ENCODE assay signal across 24 cellular contexts in genomic region chr11:20808328-20808727, GRCh38.
DNase-seq lines count a peak whose midpoint lies in the region; ATAC-seq and TF ChIP-seq lines count a peak whose summit lies in the region.
"Had no signal": no experiment of that assay in that cellular context is flagged by ENCODE, and none has a peak within 500 bp of the region (broad histone marks: within the 10 kb centered on the region; RNA-seq: fewer than 3 reads in every experiment).

No MANE protein-coding gene starts in this region.

- H3F3A ChIP-seq in GM23338 (replicated peaks; ENCODE audit: low read depth): no peaks in the 10 kb centered on the region
- H3F3A ChIP-seq in neural progenitor cell (ENCODE audit: low read depth): no peaks in the 10 kb centered on the region

- H3K36me3 ChIP-seq in GM23338 (ENCODE audit: insufficient read depth) (no peaks in the 10 kb centered on the region), neural progenitor cell (no peaks in the 10 kb centered on the region)
- H3K36me3 ChIP-seq: BE2C, BLaER1 had no signal

- H3K27me3 Mint-ChIP-seq in GM23338 (ENCODE audit: insufficient read depth, low read depth, poor library complexity) (no peaks in the 10 kb centered on the region), neural progenitor cell (ENCODE audit: insufficient read depth, low read depth) (no peaks in the 10 kb centered on the region)
- H3K27me3 Mint-ChIP-seq: CD4-positive, alpha-beta memory T cell; CD4-positive, CD25-positive, alpha-beta regulatory T cell; CD8-positive, alpha-beta memory T cell had no signal

- no peak overlapping the region for H3K27ac ChIP-seq in GM23338 (ENCODE audit: low read depth)
- H3K27ac ChIP-seq in neural progenitor cell: no peak overlapping the region
- H3K27ac ChIP-seq: BLaER1 had no signal

- no peaks in the 10 kb centered on the region; the same call in 1 of the 3 replicates for H3K9me3 Mint-ChIP-seq in GM23338
- H3K9me3 Mint-ChIP-seq in neural progenitor cell: peaks cover 22% of the 10 kb centered on the region

- H3K4me2 ChIP-seq in GM23338 (no peak overlapping the region), neural progenitor cell (no peak overlapping the region)
- H3K4me2 ChIP-seq: BLaER1 had no signal

- ATAC-seq in GM23338 (no peak), esophagus mucosa (peak; percentile 15), HG02852 (IDR thresholded peaks at IDR 0.05; ENCODE audit: unreplicated experiment) (no peak)
- ATAC-seq: GM12878 had no signal

- H3K4me1 ChIP-seq in GM23338 (ENCODE audit: insufficient read depth): no peaks in the 10 kb centered on the region; the same call in 1 of the 2 replicates
- no peaks in the 10 kb centered on the region for H3K4me1 ChIP-seq in neural progenitor cell
- H3K4me1 ChIP-seq: BE2C, BLaER1 had no signal

- no peaks in the 10 kb centered on the region for H3K27me3 ChIP-seq in GM23338 (ENCODE audit: insufficient read depth)
- H3K27me3 ChIP-seq in neural progenitor cell: no peaks in the 10 kb centered on the region
- H3K27me3 ChIP-seq: BE2C, BLaER1 had no signal

- H4K20me1 ChIP-seq in GM23338 (replicated peaks; ENCODE audit: insufficient read depth): no peaks in the 10 kb centered on the region
- H4K20me1 ChIP-seq in neural progenitor cell (ENCODE audit: low read depth): no peaks in the 10 kb centered on the region
- H4K20me1 ChIP-seq: BLaER1 had no signal

- no peak overlapping the region for H3K9ac ChIP-seq in neural progenitor cell
- H3K9ac ChIP-seq: BLaER1 had no signal

- H3K4me1 Mint-ChIP-seq in GM23338 (peaks cover 2% of the 10 kb centered on the region; the same call in 1 of the 3 replicates), neural progenitor cell (no peaks in the 10 kb centered on the region)
- H3K4me1 Mint-ChIP-seq: CD14-positive monocyte; CD4-positive, alpha-beta memory T cell; CD4-positive, CD25-positive, alpha-beta regulatory T cell; CD8-positive, alpha-beta memory T cell had no signal

- H3K9me2 ChIP-seq in GM23338 (ENCODE audit: insufficient read depth): no peaks in the 10 kb centered on the region; the same call in 1 of the 2 replicates

- no peaks in the 10 kb centered on the region for H3K79me2 ChIP-seq in GM23338 (replicated peaks; ENCODE audit: insufficient read depth)
- no peaks in the 10 kb centered on the region for H3K79me2 ChIP-seq in neural progenitor cell (ENCODE audit: low read depth)

- H3K4me3 Mint-ChIP-seq in GM23338 (no peak overlapping the region), neural progenitor cell (no peak overlapping the region)
- H3K4me3 Mint-ChIP-seq: CD14-positive monocyte; CD4-positive, alpha-beta memory T cell; CD4-positive, CD25-positive, alpha-beta regulatory T cell; CD8-positive, alpha-beta memory T cell had no signal

- H2AFZ ChIP-seq in GM23338 (peak overlapping the region; percentile 59; the same call in 1 of the 2 replicates), neural progenitor cell (replicated peaks) (peak overlapping the region; percentile 63)

- H3K36me3 Mint-ChIP-seq in GM23338 (ENCODE audit: low read depth) (no peaks in the 10 kb centered on the region), neural progenitor cell (peaks cover 2% of the 10 kb centered on the region)
- H3K36me3 Mint-ChIP-seq: CD14-positive monocyte; CD4-positive, alpha-beta memory T cell; CD4-positive, CD25-positive, alpha-beta regulatory T cell; CD8-positive, alpha-beta memory T cell had no signal

- H3K27ac Mint-ChIP-seq in GM23338 (no peak overlapping the region), neural progenitor cell (no peak overlapping the region)
- H3K27ac Mint-ChIP-seq: CD14-positive monocyte; CD4-positive, alpha-beta memory T cell; CD4-positive, CD25-positive, alpha-beta regulatory T cell; CD8-positive, alpha-beta memory T cell had no signal

- TF ChIP-seq CTCF in GM23338 (conservative IDR thresholded peaks at IDR 0.05; ENCODE audit: low read depth in 2 of 2) (no peak), neural progenitor cell (IDR thresholded peaks at IDR 0.05) (no peak)

- no peak overlapping the region for H3K4me3 ChIP-seq in GM23338
- no peak overlapping the region for H3K4me3 ChIP-seq in neural progenitor cell
- H3K4me3 ChIP-seq: BLaER1, GM12878 had no signal

- peak; percentile 1 for DNase-seq in GM23338 (ENCODE audit: low spot score)
- peak; percentile 47 for DNase-seq in NCI-H69 (lab: John Stamatoyannopoulos, UW)
- no peak for DNase-seq in neural progenitor cell (ENCODE audit: low spot score)
- no peak for DNase-seq in DMS 273 treated with DMSO at 0.1 percent for 48 hours (lab: John Stamatoyannopoulos, UW)
- no peak for DNase-seq in DMS153 treated with DMSO at 0.1 percent for 48 hours (lab: John Stamatoyannopoulos, UW; ENCODE audit: unreplicated experiment)
- DNase-seq in stimulated activated CD4-positive, alpha-beta T cell treated with anti-CD3 and anti-CD28 coated beads, Interleukin-12 subunit alpha, Interleukin-12 subunit beta, amount 100 ng/mL, for 4 hours: no peak
- DNase-seq: 8988T; ACHN; BE2C; C1 segment of cervical spinal cord; CD4-positive, alpha-beta memory T cell; CD4-positive, CD25-positive, alpha-beta regulatory T cell; CD8-positive, alpha-beta memory T cell; COR-L47; DMS53; DMS79; DND-41; EL; GDM1 had no signal

- no peaks in the 10 kb centered on the region for H3K9me3 ChIP-seq in neural progenitor cell (ENCODE audit: low read depth)
- H3K9me3 ChIP-seq: BE2C had no signal

TF ChIP-seq in GM23338, 12 proteins besides CTCF, POLR2A, EP300 and RAD21:
- TF ChIP-seq EZH2 (IDR thresholded peaks at IDR 0.05; ENCODE audit: low read depth, unreplicated experiment) (no peak), JUNB (IDR thresholded peaks at IDR 0.05; ENCODE audit: unreplicated experiment) (no peak), ZNF114 (CRISPR knock-in tag; IDR thresholded peaks at IDR 0.05) (no peak), ETS1 (IDR thresholded peaks at IDR 0.05) (no peak)
TF ChIP-seq in GM23338: peak in this region for 0.

Comparison
In these comparisons a context has a peak if more than half of its experiments do, and no peak if none do; other contexts are left out.
1. DNase-seq: peak in GM23338 (single experiment) and NCI-H69 (single experiment); none in neural progenitor cell (single experiment), DMS 273 treated with DMSO at 0.1 percent for 48 hours (single experiment), DMS153 treated with DMSO at 0.1 percent for 48 hours (single experiment) and stimulated activated CD4-positive, alpha-beta T cell treated with anti-CD3 and anti-CD28 coated beads, Interleukin-12 subunit alpha, Interleukin-12 subunit beta, amount 100 ng/mL, for 4 hours (single experiment).